ENCODE assay signal across 17 cellular contexts in genomic region chr11:65241134-65241533, GRCh38. TPM values are rescaled to one million over a fixed set of nuclear protein-coding genes. Genes with fewer than 3 reads are reported as not detected.
DNase-seq lines count a peak whose midpoint lies in the region; ATAC-seq and TF ChIP-seq lines count a peak whose summit lies in the region.
"Had no signal": no experiment of that assay in that cellular context is flagged by ENCODE, and none has a peak within 500 bp of the region (broad histone marks: within the 10 kb centered on the region; RNA-seq: fewer than 3 reads in every experiment).

No MANE protein-coding gene starts in this region.

- DNase-seq in WTC11 (ENCODE audit: low spot score) (no peak), mesenchymal stem cell (no peak), osteoblast (ENCODE audit: insufficient read length, low spot score, missing footprints) (peak; percentile 19), NCI-H1694 treated with DMSO at 0.1 percent for 48 hours (lab: John Stamatoyannopoulos, UW) (no peak)
- DNase-seq in stimulated activated CD8-positive, alpha-beta memory T cell treated with anti-CD3 and anti-CD28 coated beads, Interleukin-4, amount 100 ng/mL, for 48 hours: no peak
- DNase-seq: AML-193; Caco-2; Calu3; CD4-positive, alpha-beta T cell; CD8-positive, alpha-beta T cell; DMS79 treated with DMSO at 0.1 percent for 48 hours; GF-D8 had no signal

- no peak overlapping the region for H3K4me3 Mint-ChIP-seq in WTC11
- H3K4me3 Mint-ChIP-seq: B cell; CD4-positive, alpha-beta T cell; CD8-positive, alpha-beta T cell had no signal

- no peaks in the 10 kb centered on the region for H4K20me1 ChIP-seq in osteoblast (ENCODE audit: insufficient read depth, low read length)
- H4K20me1 ChIP-seq: BLaER1 treated with 17β-estradiol and CSF1 and Interleukin-3, amounts not matched to agents 10 nM and 100 nM had no signal

- no peaks in the 10 kb centered on the region for H3K79me2 ChIP-seq in osteoblast (ENCODE audit: insufficient read depth, low read length)

- no peak overlapping the region for H2AK5ac ChIP-seq in mesenchymal stem cell (ENCODE audit: low read length, severe bottlenecking)

- H3K79me1 ChIP-seq in mesenchymal stem cell (replicated peaks; ENCODE audit: low read length, poor library complexity, severe bottlenecking): no peaks in the 10 kb centered on the region

- H2BK15ac ChIP-seq in mesenchymal stem cell (ENCODE audit: low read depth, poor library complexity, severe bottlenecking): no peak overlapping the region

- no peak for ATAC-seq in WTC11
- ATAC-seq: A549; CD8-positive, alpha-beta T cell had no signal

- H3K9me3 Mint-ChIP-seq in WTC11: peaks cover 14% of the 10 kb centered on the region
- H3K9me3 Mint-ChIP-seq: CD4-positive, alpha-beta T cell had no signal

- H3K4ac ChIP-seq in mesenchymal stem cell (ENCODE audit: low read depth in 1 of 2, low read length in 2 of 2): no peak overlapping the region

- no peak overlapping the region for H2BK12ac ChIP-seq in mesenchymal stem cell (ENCODE audit: low read length in 2 of 2)

- POLR2A ChIA-PET in WTC11 (lab: Charles Lee): no interaction called here

- H2BK5ac ChIP-seq in mesenchymal stem cell (ENCODE audit: low read depth, low read length, poor library complexity, severe bottlenecking): no peak overlapping the region

- no peak overlapping the region for H2BK120ac ChIP-seq in mesenchymal stem cell (ENCODE audit: low read depth, low read length)

- H3K9ac ChIP-seq in mesenchymal stem cell (ENCODE audit: low read length): no peak overlapping the region
- H3K9ac ChIP-seq: BLaER1 treated with 17β-estradiol and CSF1 and Interleukin-3, amounts not matched to agents 10 nM and 100 nM had no signal

- no peaks in the 10 kb centered on the region for H3K27me3 Mint-ChIP-seq in WTC11 (ENCODE audit: low read depth)
- H3K27me3 Mint-ChIP-seq: B cell; CD4-positive, alpha-beta T cell had no signal

- TF ChIP-seq CTCF in WTC11 (IDR thresholded peaks at IDR 0.05) (no peak), osteoblast (IDR thresholded peaks at IDR 0.05; ENCODE audit: extremely low read depth, low read depth, low read length) (no peak)

- H3K27ac Mint-ChIP-seq in WTC11: no peak overlapping the region
- H3K27ac Mint-ChIP-seq: B cell; CD4-positive, alpha-beta T cell; CD8-positive, alpha-beta T cell had no signal

- peaks cover 20% of the 10 kb centered on the region for H3K4me1 Mint-ChIP-seq in WTC11
- H3K4me1 Mint-ChIP-seq: B cell had no signal

- H4K91ac ChIP-seq in mesenchymal stem cell (ENCODE audit: low read length): no peak overlapping the region

- H3K4me1 ChIP-seq in mesenchymal stem cell (ENCODE audit: control insufficient read depth, insufficient read depth, low read depth, low read length): peaks cover 1% of the 10 kb centered on the region
- no peaks in the 10 kb centered on the region for H3K4me1 ChIP-seq in osteoblast (ENCODE audit: insufficient read depth, low read length)
- H3K4me1 ChIP-seq: A549; BLaER1 treated with 17β-estradiol and CSF1 and Interleukin-3, amounts not matched to agents 10 nM and 100 nM had no signal

- no peak overlapping the region for H4K8ac ChIP-seq in mesenchymal stem cell (ENCODE audit: low read length)

- H3K14ac ChIP-seq in mesenchymal stem cell (ENCODE audit: low read length in 2 of 2): no peak overlapping the region

- no peaks in the 10 kb centered on the region for H3K36me3 ChIP-seq in mesenchymal stem cell (ENCODE audit: control insufficient read depth in 1 of 2, insufficient read depth in 2 of 2, low read depth in 1 of 2, low read length in 2 of 2)
- no peaks in the 10 kb centered on the region for H3K36me3 ChIP-seq in osteoblast (ENCODE audit: insufficient read depth, low read length)

- no peak overlapping the region for H3K4me3 ChIP-seq in mesenchymal stem cell (ENCODE audit: insufficient read depth in 1 of 2, low read depth in 1 of 2, low read length in 2 of 2)
- H3K4me3 ChIP-seq in osteoblast (ENCODE audit: insufficient read depth, low read length): no peak overlapping the region
- H3K4me3 ChIP-seq: A549; BLaER1 treated with 17β-estradiol and CSF1 and Interleukin-3, amounts not matched to agents 10 nM and 100 nM had no signal

- no peak overlapping the region for H3K4me2 ChIP-seq in mesenchymal stem cell (ENCODE audit: low read length, poor library complexity, severe bottlenecking)
- H3K4me2 ChIP-seq in osteoblast (ENCODE audit: insufficient read depth, low read length): no peak overlapping the region
- H3K4me2 ChIP-seq: A549; BLaER1 treated with 17β-estradiol and CSF1 and Interleukin-3, amounts not matched to agents 10 nM and 100 nM had no signal

- H3K18ac ChIP-seq in mesenchymal stem cell (ENCODE audit: low read depth in 1 of 2, low read length in 2 of 2): no peak overlapping the region

- H3K27ac ChIP-seq in mesenchymal stem cell (ENCODE audit: low read length, poor library complexity, severe bottlenecking) (no peak overlapping the region), osteoblast (ENCODE audit: low read depth, low read length) (no peak overlapping the region)
- H3K27ac ChIP-seq: 22Rv1; A549; BLaER1 treated with 17β-estradiol and CSF1 and Interleukin-3, amounts not matched to agents 10 nM and 100 nM; C4-2B had no signal

- CTCF ChIA-PET in WTC11 (lab: Charles Lee): interaction anchor here (0.6 kb wide), 1 partner anchor 55 kb away, joined by 5 read pairs; no protein-coding TSS in a partner anchor

- no peak overlapping the region for H3K23ac ChIP-seq in mesenchymal stem cell (ENCODE audit: low read length in 2 of 2)

- H3K9me3 ChIP-seq in mesenchymal stem cell (ENCODE audit: control insufficient read depth, low read length) (peaks cover 4% of the 10 kb centered on the region), osteoblast (ENCODE audit: low read depth, low read length) (peaks cover 1% of the 10 kb centered on the region)
- H3K9me3 ChIP-seq: A549 had no signal

- H3K27me3 ChIP-seq in mesenchymal stem cell (ENCODE audit: control insufficient read depth in 1 of 2, insufficient read depth in 1 of 2, low read length in 2 of 2) (peaks cover 11 to 18% of the 10 kb centered on the region in 2 experiments), osteoblast (ENCODE audit: insufficient read depth, low read length) (no peaks in the 10 kb centered on the region)
- H3K27me3 ChIP-seq: BLaER1 treated with 17β-estradiol and CSF1 and Interleukin-3, amounts not matched to agents 10 nM and 100 nM had no signal

- WGBS in mesenchymal stem cell: 69% methylated on average over 4 of the region's 5 CpGs

- H2AFZ ChIP-seq in mesenchymal stem cell (ENCODE audit: low read depth, low read length): peak overlapping the region; percentile 14
- no peak overlapping the region for H2AFZ ChIP-seq in osteoblast (ENCODE audit: low read length)

- H3K36me3 Mint-ChIP-seq in WTC11: peaks cover 17% of the 10 kb centered on the region
- H3K36me3 Mint-ChIP-seq: CD8-positive, alpha-beta T cell had no signal

TF ChIP-seq in WTC11, 78 proteins besides CTCF, POLR2A, EP300 and RAD21:
- TF ChIP-seq ZBTB43 (CRISPR knock-in tag; IDR thresholded peaks at IDR 0.05): no peak
- TF ChIP-seq ZNF121 (CRISPR knock-in tag; IDR thresholded peaks at IDR 0.05): peak; percentile 58; the same call in 1 of the 2 replicates

RNA-seq across cellular contexts. Expression of gene POLA2, which starts 20.6 kb away (rescaled TPM):
- total RNA-seq in WTC11 (2021) (26.9 to 35.6 TPM (median 28.5 TPM) in 3 replicates), osteoblast (4.3 and 6.2 TPM in 2 replicates)
- 2.6 TPM for polyA plus RNA-seq in mesenchymal stem cell (2013, experiment 1 of 2)
- 3.4 TPM for polyA plus RNA-seq in mesenchymal stem cell (2013, experiment 2 of 2)

RNA-seq across cellular contexts. Expression of gene CAPN1, which starts 59.4 kb away (rescaled TPM):
- total RNA-seq in WTC11 (2021) (204 to 257 TPM (median 218 TPM) in 3 replicates), osteoblast (102 and 116 TPM in 2 replicates)
- 166 TPM for polyA plus RNA-seq in mesenchymal stem cell (2013, experiment 1 of 2)
- polyA plus RNA-seq in mesenchymal stem cell (2013, experiment 2 of 2): 168 TPM
